In genomic region chr14:75126121-75126544, GRCh38 we compare ENCODE assay signal across 8 cellular contexts. TPM values are rescaled to one million over a fixed set of nuclear protein-coding genes. Genes with fewer than 3 reads are reported as not detected.
DNase-seq lines count a peak whose midpoint lies in the region; ATAC-seq lines count a peak whose summit lies in the region.

No MANE protein-coding gene starts in this region.

- no peaks in the 10 kb centered on the region for H3K36me3 ChIP-seq in CD8-positive, alpha-beta memory T cell (ENCODE audit: insufficient read depth, low read length)
- no peaks in the 10 kb centered on the region for H3K36me3 ChIP-seq in muscle layer of colon (ENCODE audit: insufficient read depth, low read length)

- H3K4me1 Mint-ChIP-seq in CD8-positive, alpha-beta memory T cell = peaks cover 35 to 56% (median 55%) of the 10 kb centered on the region in 3 donors

- POLR2A ChIA-PET in CD8-positive, alpha-beta memory T cell (lab: Charles Lee) = interaction anchor here (0.6 to 1.4 kb wide), 7 partner anchors 106 to 437 kb away, joined by 3 to 6 read pairs (median 4); no protein-coding TSS in a partner anchor

- no peak for ATAC-seq in GM21515 (IDR thresholded peaks at IDR 0.05; ENCODE audit: unreplicated experiment)
- no peak for ATAC-seq in GM21526 (IDR thresholded peaks at IDR 0.05; ENCODE audit: low FRiP score, unreplicated experiment)

- H3K27me3 ChIP-seq in CD8-positive, alpha-beta memory T cell (ENCODE audit: insufficient read depth, low read length, poor library complexity, severe bottlenecking) = no peaks in the 10 kb centered on the region
- no peaks in the 10 kb centered on the region for H3K27me3 ChIP-seq in muscle layer of colon (ENCODE audit: control insufficient read depth in 1 of 2, insufficient read depth in 2 of 2, low read length in 2 of 2)

- peak overlapping the region; percentile 95 to 99 (median 98) for H3K27ac Mint-ChIP-seq in CD8-positive, alpha-beta memory T cell

- peak overlapping the region; percentile 81 for H3K9ac ChIP-seq in muscle layer of colon (ENCODE audit: low read length)

- DNase-seq in CD8-positive, alpha-beta memory T cell = peak in 1 of 5 donors; percentile 33
- DNase-seq in M059J (ENCODE audit: low read depth) = peak; percentile 5
- DNase-seq in caudate nucleus (lab: John Stamatoyannopoulos, UW) = no peak
- no peak for DNase-seq in SW480 (ENCODE audit: low spot score)
- DNase-seq in SHP77 (lab: John Stamatoyannopoulos, UW) = no peak

- no peaks in the 10 kb centered on the region for H3K9me3 ChIP-seq in CD8-positive, alpha-beta memory T cell (ENCODE audit: low read length)
- H3K9me3 ChIP-seq in muscle layer of colon (ENCODE audit: low read length) = no peaks in the 10 kb centered on the region

- H3K9me3 Mint-ChIP-seq in CD8-positive, alpha-beta memory T cell = no peaks in the 10 kb centered on the region

- H3K36me3 Mint-ChIP-seq in CD8-positive, alpha-beta memory T cell = peaks cover 2 to 24% (median 3%) of the 10 kb centered on the region in 3 donors

- no peaks in the 10 kb centered on the region for H3K27me3 Mint-ChIP-seq in CD8-positive, alpha-beta memory T cell

- CTCF ChIA-PET in CD8-positive, alpha-beta memory T cell (lab: Charles Lee) = interaction anchor here (0.7 to 7.1 kb wide), 7 partner anchors 15 to 389 kb away, joined by 3 to 72 read pairs (median 4); partner anchors contain the start of gene ACYP1

- peak overlapping the region; percentile 88 to 98 (median 97) for H3K4me3 Mint-ChIP-seq in CD8-positive, alpha-beta memory T cell

- H3K4me1 ChIP-seq in CD8-positive, alpha-beta memory T cell (ENCODE audit: insufficient read depth, low read length) = peaks cover 36% of the 10 kb centered on the region
- peaks cover 20% of the 10 kb centered on the region for H3K4me1 ChIP-seq in muscle layer of colon (ENCODE audit: insufficient read depth, low read length)

- H3K4me3 ChIP-seq in CD8-positive, alpha-beta memory T cell (ENCODE audit: low read length) = peak overlapping the region; percentile 99
- H3K4me3 ChIP-seq in muscle layer of colon (ENCODE audit: low read depth in 1 of 2, low read length in 2 of 2) = peak overlapping the region; percentile 83 to 99

- peak overlapping the region; percentile 95 for H3K27ac ChIP-seq in CD8-positive, alpha-beta memory T cell (ENCODE audit: low read depth, low read length)
- peak overlapping the region; percentile 92 for H3K27ac ChIP-seq in caudate nucleus (ENCODE audit: low read depth, low read length)
- H3K27ac ChIP-seq in muscle layer of colon (ENCODE audit: low read depth, low read length) = peak overlapping the region; percentile 93

RNA-seq across cellular contexts. Expression of gene NEK9, which starts 0.7 kb away (rescaled TPM):
- 10 to 100 TPM; 72.2 to 74.0 TPM for total RNA-seq in CD8-positive, alpha-beta memory T cell
- polyA plus RNA-seq in CD8-positive, alpha-beta memory T cell = 18.0 TPM
- total RNA-seq in M059J (2014; rRNA removed; shearing (Covaris generic)) = 16.4 and 21.5 TPM in 2 replicates

RNA-seq across cellular contexts. Expression of gene TMED10, which starts 50.3 kb away (rescaled TPM):
- total RNA-seq in CD8-positive, alpha-beta memory T cell = 100 to 1,000 TPM; 178 TPM
- 321 TPM for polyA plus RNA-seq in CD8-positive, alpha-beta memory T cell
- total RNA-seq in M059J (2014; rRNA removed; shearing (Covaris generic)) = 373 and 460 TPM in 2 replicates

RNA-seq across cellular contexts. Expression of gene ZC2HC1C, which starts 56.7 kb away (rescaled TPM):
- total RNA-seq in CD8-positive, alpha-beta memory T cell = 1 to 10 TPM in 1 of 2 experiments, under 1 TPM in 1; 0.81 to 2.2 TPM
- 1.1 TPM for polyA plus RNA-seq in CD8-positive, alpha-beta memory T cell
- 1.3 and 9.8 TPM in 2 replicates for total RNA-seq in M059J (2014; rRNA removed; shearing (Covaris generic))
